14 cellular contexts compared by ENCODE assay signal in the genomic region with DNA sequence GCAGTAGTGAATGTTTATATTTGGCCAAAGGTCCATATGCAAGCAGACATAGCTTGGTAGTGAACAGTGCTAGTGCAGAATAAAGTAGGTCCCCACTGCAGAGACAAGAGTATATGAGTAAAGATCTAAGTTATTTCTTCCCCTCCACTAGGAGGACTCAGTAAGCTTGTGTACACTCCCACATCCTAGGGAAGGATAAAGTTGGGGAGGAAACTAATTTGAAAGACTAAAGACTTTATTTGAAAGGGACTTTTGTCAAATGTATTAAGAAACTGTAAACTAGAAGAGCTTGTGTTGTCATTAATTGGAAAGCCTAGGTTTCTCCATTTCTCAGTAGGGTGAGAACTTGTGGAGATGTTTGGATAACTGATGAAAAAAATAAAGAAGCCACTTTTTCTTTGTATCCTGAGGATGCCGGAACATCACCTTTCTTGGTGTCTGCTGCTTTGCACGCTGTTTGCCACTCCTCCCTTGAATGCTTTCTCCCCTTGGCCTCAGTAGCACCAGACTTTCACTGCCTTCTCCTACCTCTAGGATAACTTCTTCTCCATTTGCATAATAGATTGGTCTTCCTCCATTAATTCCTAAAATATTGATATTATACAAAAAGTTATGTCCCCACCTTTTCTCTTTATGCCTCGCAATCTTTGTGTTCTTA.
"Had no signal": no experiment of that assay in that cellular context is flagged by ENCODE, and none has a peak within 500 bp of the region (broad histone marks: within the 10 kb centered on the region; RNA-seq: fewer than 3 reads in every experiment).

No MANE protein-coding gene starts in this region.

- H3K27me3 ChIP-seq: pancreas, stomach, testis had no signal

- H3K9me3 ChIP-seq: heart left ventricle, pancreas, stomach, testis, upper lobe of right lung had no signal

- ATAC-seq: effector memory CD8-positive, alpha-beta T cell; heart left ventricle; pancreas; sciatic nerve; upper lobe of right lung had no signal

- DNase-seq: activated CD4-positive, alpha-beta memory T cell treated with anti-CD3 and anti-CD28 coated beads for 36 hours; activated naive CD4-positive, alpha-beta T cell treated with anti-CD3 and anti-CD28 coated beads, Interleukin-2, amount 50 U/mL, for 16 hours; activated T-cell treated with anti-CD3 and anti-CD28 coated beads, Interleukin-2, amount 50 U/mL, for 24 hours; dermis blood vessel endothelial cell; effector memory CD8-positive, alpha-beta T cell; heart left ventricle; naive B cell; pancreas; stomach; testis; upper lobe of right lung had no signal

- H3K27ac ChIP-seq: epithelial cell of prostate, heart left ventricle, pancreas, stomach, testis, upper lobe of right lung had no signal

- H3K4me3 ChIP-seq: heart left ventricle, lung, pancreas, stomach, testis, upper lobe of right lung had no signal

- H3K4me1 ChIP-seq: heart left ventricle, pancreas, stomach, testis, upper lobe of right lung had no signal

- H3K36me3 ChIP-seq: heart left ventricle, pancreas, stomach, upper lobe of right lung had no signal
